8 cellular contexts compared by ENCODE assay signal in genomic region chr12:26729137-26729671, GRCh38.
A peak's percentile ranks its signal among the peaks of the same experiment; 100 is the strongest.
DNase-seq lines count a peak whose midpoint lies in the region; ATAC-seq and TF ChIP-seq lines count a peak whose summit lies in the region.
"Not testable (repeated sequence)": the region's sequence is repeated elsewhere in the genome, so short reads cannot be mapped to it uniquely, and the experiment has no call there.

No MANE protein-coding gene starts in this region.

- peaks cover 18% of the 10 kb centered on the region for H3K36me3 Mint-ChIP-seq in activated T-helper 17 cell treated with anti-CD3 and anti-CD28 coated beads, Interleukin-2, amount 50 U/mL, for 72 hours (ENCODE audit: low read depth)
- peaks cover 4 to 16% of the 10 kb centered on the region in 2 donors for H3K36me3 Mint-ChIP-seq in stimulated activated naive B cell treated with anti-CD40 and anti-IgM and Interleukin-4, amounts not matched to agents 10 μg/mL and 1 μg/mL and 100 μg/mL, for 72 hours

- peaks cover 27% of the 10 kb centered on the region for H3K4me1 Mint-ChIP-seq in activated T-helper 17 cell treated with anti-CD3 and anti-CD28 coated beads, Interleukin-2, amount 50 U/mL, for 72 hours
- peaks cover 36 to 57% of the 10 kb centered on the region in 2 donors for H3K4me1 Mint-ChIP-seq in stimulated activated naive B cell treated with anti-CD40 and anti-IgM and Interleukin-4, amounts not matched to agents 10 μg/mL and 1 μg/mL and 100 μg/mL, for 72 hours

- not testable (repeated sequence) for H3K9me3 Mint-ChIP-seq in activated T-helper 17 cell treated with anti-CD3 and anti-CD28 coated beads, Interleukin-2, amount 50 U/mL, for 72 hours; stimulated activated naive B cell treated with anti-CD40 and anti-IgM and Interleukin-4, amounts not matched to agents 10 μg/mL and 1 μg/mL and 100 μg/mL, for 72 hours

- not testable (repeated sequence) for TF ChIP-seq POLR2A in GM18505 (IDR thresholded peaks at IDR 0.05; ENCODE audit: borderline replicate concordance, extremely low read depth, insufficient read depth, insufficient read length)

- DNase-seq in stimulated activated naive B cell treated with anti-CD40 and anti-IgM and Interleukin-4, amounts not matched to agents 10 μg/mL and 1 μg/mL and 100 μg/mL, for 72 hours, result not testable (repeated sequence)

- ATAC-seq in GM18505 (IDR thresholded peaks at IDR 0.05; ENCODE audit: unreplicated experiment) (peak; percentile 43), GM19328 (IDR thresholded peaks at IDR 0.05; ENCODE audit: unreplicated experiment) (peak; percentile 32), GM21576 (IDR thresholded peaks at IDR 0.05; ENCODE audit: unreplicated experiment) (peak; percentile 30), HG02852 (IDR thresholded peaks at IDR 0.05; ENCODE audit: unreplicated experiment) (peak; percentile 54), HG03135 (IDR thresholded peaks at IDR 0.05; ENCODE audit: unreplicated experiment) (peak; percentile 37), HG03558 (IDR thresholded peaks at IDR 0.05; ENCODE audit: extremely low read depth, unreplicated experiment) (peak; percentile 33)
- ATAC-seq in activated T-helper 17 cell treated with anti-CD3 and anti-CD28 coated beads, Interleukin-2, amount 50 U/mL, for 72 hours (replicated peaks), result peak; percentile 62
- ATAC-seq in stimulated activated naive B cell treated with anti-CD40 and anti-IgM and Interleukin-4, amounts not matched to agents 10 μg/mL and 1 μg/mL and 100 μg/mL, for 72 hours (replicated peaks), result peak; percentile 71 to 74

- not testable (repeated sequence) for H3K27me3 Mint-ChIP-seq in activated T-helper 17 cell treated with anti-CD3 and anti-CD28 coated beads, Interleukin-2, amount 50 U/mL, for 72 hours; stimulated activated naive B cell treated with anti-CD40 and anti-IgM and Interleukin-4, amounts not matched to agents 10 μg/mL and 1 μg/mL and 100 μg/mL, for 72 hours

- H3K27ac Mint-ChIP-seq in activated T-helper 17 cell treated with anti-CD3 and anti-CD28 coated beads, Interleukin-2, amount 50 U/mL, for 72 hours, result peak overlapping the region; percentile 9
- peak overlapping the region; percentile 88 for H3K27ac Mint-ChIP-seq in stimulated activated naive B cell treated with anti-CD40 and anti-IgM and Interleukin-4, amounts not matched to agents 10 μg/mL and 1 μg/mL and 100 μg/mL, for 72 hours

- peak overlapping the region; percentile 35 for H3K4me3 Mint-ChIP-seq in activated T-helper 17 cell treated with anti-CD3 and anti-CD28 coated beads, Interleukin-2, amount 50 U/mL, for 72 hours
- peak overlapping the region; percentile 55 to 68 for H3K4me3 Mint-ChIP-seq in stimulated activated naive B cell treated with anti-CD40 and anti-IgM and Interleukin-4, amounts not matched to agents 10 μg/mL and 1 μg/mL and 100 μg/mL, for 72 hours
